In the genomic region with DNA sequence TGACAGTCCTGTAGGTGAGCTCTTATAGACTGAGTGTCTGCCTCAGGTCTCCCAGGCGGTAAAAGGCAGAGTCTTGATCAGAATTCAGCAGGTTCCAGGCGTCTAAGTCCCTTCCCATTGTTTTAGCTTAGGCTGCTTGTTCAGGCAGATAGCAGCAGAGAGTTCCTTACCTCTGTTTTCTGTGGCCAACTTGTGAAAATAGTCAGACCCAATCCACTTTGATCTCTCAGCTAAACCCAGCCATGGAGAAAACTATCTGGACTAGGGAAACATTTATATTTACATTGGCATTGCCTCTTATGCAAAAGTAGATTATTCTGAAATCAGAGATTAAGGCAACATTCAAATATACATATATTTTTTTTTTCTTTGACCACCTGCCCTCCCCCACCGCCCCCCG, we compare ENCODE assay signal across 28 cellular contexts. TPM values are rescaled to one million over a fixed set of nuclear protein-coding genes. Genes with fewer than 3 reads are reported as not detected.
DNase-seq lines count a peak whose midpoint lies in the region; ATAC-seq, FAIRE-seq and TF ChIP-seq lines count a peak whose summit lies in the region.
"Had no signal": no experiment of that assay in that cellular context is flagged by ENCODE, and none has a peak within 500 bp of the region (broad histone marks: within the 10 kb centered on the region; RNA-seq: fewer than 3 reads in every experiment).

No MANE protein-coding gene starts in this region.

- H3K36me3 ChIP-seq in H7 (replicated peaks; ENCODE audit: control insufficient read depth, insufficient read depth, low read length) (no peaks in the 10 kb centered on the region), pancreas (no peaks in the 10 kb centered on the region)
- H3K36me3 ChIP-seq: SJSA1 had no signal

- WGBS in pancreas, 2 donors: 41 to 42% methylated on average over 4 of the region's 4 CpGs

- DNase-seq in ELF-1 (ENCODE audit: low read depth, low spot score): peak; percentile 17
- peak; percentile 29 for DNase-seq in H7
- peak; percentile 17 for DNase-seq in left kidney (ENCODE audit: low read depth, low spot score)
- DNase-seq in pancreas: no peak
- DNase-seq in frontal cortex (ENCODE audit: low spot score in 2 of 2): no peak
- DNase-seq in activated CD4-positive, alpha-beta memory T cell treated with anti-CD3 and anti-CD28 coated beads for 36 hours: no peak
- DNase-seq: C1 segment of cervical spinal cord; Caco-2; CD4-positive, alpha-beta memory T cell; DMS 273 treated with DMSO at 0.1 percent for 48 hours; DMS79 treated with DMSO at 0.1 percent for 48 hours; H9; KBM-7; MV-4-11; NCI-H1105; NCI-H1436 treated with DMSO at 0.1 percent for 48 hours; NCI-H187 treated with DMSO at 0.1 percent for 48 hours; NCI-H2171 treated with DMSO at 0.1 percent for 48 hours; NCI-H345; NCI-H510A treated with DMSO at 0.1 percent for 48 hours; NCI-H748 treated with DMSO at 0.1 percent for 48 hours; NK-92 treated with Interleukin-12 subunit alpha and Interleukin-12 subunit beta, amount 100 ng/mL, for 24 hours; PC-3 had no signal

- POLR2A ChIA-PET in activated CD4-positive, alpha-beta memory T cell treated with anti-CD3 and anti-CD28 coated beads for 36 hours (lab: Charles Lee): interaction anchor here (0.5 kb wide), 1 partner anchor 13 kb away, joined by 3 read pairs; no protein-coding TSS in a partner anchor

- H3K9me3 Mint-ChIP-seq in activated CD4-positive, alpha-beta memory T cell treated with anti-CD3 and anti-CD28 coated beads for 36 hours: no peaks in the 10 kb centered on the region
- H3K9me3 Mint-ChIP-seq: CD4-positive, alpha-beta memory T cell; H9 had no signal

- H3K27ac ChIP-seq in pancreas: peak overlapping the region in 1 of 4 donors; percentile 41
- H3K27ac ChIP-seq: A549, SJSA1 had no signal

- ATAC-seq in pancreas: peak; percentile 12 to 88 (median 66)
- ATAC-seq in GM18870 (IDR thresholded peaks at IDR 0.05; ENCODE audit: unreplicated experiment): no peak
- ATAC-seq: A549, PC-3, Right ventricle myocardium inferior had no signal

- no peaks in the 10 kb centered on the region for H3K4me1 Mint-ChIP-seq in activated CD4-positive, alpha-beta memory T cell treated with anti-CD3 and anti-CD28 coated beads for 36 hours (ENCODE audit: low read depth)

- H3K4me3 ChIP-seq in H7 (ENCODE audit: insufficient read depth, low read depth, low read length) (no peak overlapping the region), pancreas (no peak overlapping the region)
- H3K4me3 ChIP-seq: A549, SJSA1 had no signal

- no peaks in the 10 kb centered on the region for H3K27me3 ChIP-seq in H7 (ENCODE audit: control insufficient read depth, insufficient read depth, low read length)
- no peaks in the 10 kb centered on the region for H3K27me3 ChIP-seq in pancreas
- H3K27me3 ChIP-seq: SJSA1 had no signal

- CTCF ChIA-PET in activated CD4-positive, alpha-beta memory T cell treated with anti-CD3 and anti-CD28 coated beads for 36 hours (lab: Charles Lee): interaction anchor here (0.6 to 4.1 kb wide), 4 partner anchors 33 to 157 kb away, joined by 3 to 39 read pairs (median 3); no protein-coding TSS in a partner anchor

- no peak overlapping the region for H3K27ac Mint-ChIP-seq in activated CD4-positive, alpha-beta memory T cell treated with anti-CD3 and anti-CD28 coated beads for 36 hours
- H3K27ac Mint-ChIP-seq: CD4-positive, alpha-beta memory T cell; H9 had no signal

- H3K4me3 Mint-ChIP-seq in activated CD4-positive, alpha-beta memory T cell treated with anti-CD3 and anti-CD28 coated beads for 36 hours: no peak overlapping the region
- H3K4me3 Mint-ChIP-seq: CD4-positive, alpha-beta memory T cell; H9 had no signal

- no peaks in the 10 kb centered on the region for H3K4me1 ChIP-seq in pancreas
- H3K4me1 ChIP-seq: A549, Caco-2 had no signal

- no peaks in the 10 kb centered on the region for H3K9me3 ChIP-seq in pancreas
- H3K9me3 ChIP-seq: A549, Caco-2, SJSA1 had no signal

- H3K36me3 Mint-ChIP-seq in activated CD4-positive, alpha-beta memory T cell treated with anti-CD3 and anti-CD28 coated beads for 36 hours: no peaks in the 10 kb centered on the region
- H3K36me3 Mint-ChIP-seq: CD4-positive, alpha-beta memory T cell had no signal

- H3K27me3 Mint-ChIP-seq in activated CD4-positive, alpha-beta memory T cell treated with anti-CD3 and anti-CD28 coated beads for 36 hours: no peaks in the 10 kb centered on the region
- H3K27me3 Mint-ChIP-seq: CD4-positive, alpha-beta memory T cell had no signal

- FAIRE-seq in pancreas (lab: Jason Lieb, UNC) (no peak), frontal cortex (lab: Jason Lieb, UNC) (no peak)
- FAIRE-seq: A549, GM12892 had no signal

- intact Hi-C loops in pancreas (cut with DNase I): loop anchor here in 2 of 3 donors (10.0 kb wide), 2 partner anchors 49 to 159 kb away; no protein-coding TSS in a partner anchor
- intact Hi-C loops in activated CD4-positive, alpha-beta memory T cell treated with anti-CD3 and anti-CD28 coated beads for 36 hours (cut with micrococcal nuclease): no loop called here

- no peak for TF ChIP-seq CTCF in pancreas (IDR thresholded peaks at IDR 0.05)

RNA-seq across cellular contexts. Expression of gene CCDC62, which starts 21.4 kb away (rescaled TPM):
- total RNA-seq in H7 (2014; rRNA removed; shearing (Covaris generic)): 0.62 and 0.63 TPM in 2 replicates
- total RNA-seq in pancreas (under 1 TPM; 0.16 to 0.32 (median 0.21) TPM), frontal cortex (12.2 TPM)
- polyA plus RNA-seq in pancreas: under 1 TPM; 0.19 to 0.31 TPM
- total RNA-seq in activated CD4-positive, alpha-beta memory T cell treated with anti-CD3 and anti-CD28 coated beads for 36 hours: under 1 TPM; 0.48 TPM

RNA-seq across cellular contexts. Expression of gene HIP1R, which starts 39.5 kb away (rescaled TPM):
- total RNA-seq in H7 (2014; rRNA removed; shearing (Covaris generic)): 33.6 and 35.6 TPM in 2 replicates
- 10 to 100 TPM; 41.0 to 96.3 (median 47.9) TPM for total RNA-seq in pancreas
- 100 to 1,000 TPM; 158 to 206 TPM for polyA plus RNA-seq in pancreas
- total RNA-seq in frontal cortex: 88.0 TPM
- total RNA-seq in activated CD4-positive, alpha-beta memory T cell treated with anti-CD3 and anti-CD28 coated beads for 36 hours: 10 to 100 TPM; 19.3 to 22.2 TPM

RNA-seq across cellular contexts. Expression of gene DENR, which starts 43.2 kb away (rescaled TPM):
- 55.0 and 61.7 TPM in 2 replicates for total RNA-seq in H7 (2014; rRNA removed; shearing (Covaris generic))
- total RNA-seq in pancreas: 10 to 100 TPM; 12.2 to 20.9 (median 16.0) TPM
- polyA plus RNA-seq in pancreas: 10 to 100 TPM; 13.5 to 20.4 TPM
- 48.9 TPM for total RNA-seq in frontal cortex
- 10 to 100 TPM; 56.9 to 58.2 TPM for total RNA-seq in activated CD4-positive, alpha-beta memory T cell treated with anti-CD3 and anti-CD28 coated beads for 36 hours

Comparison
In these comparisons a context has a peak if more than half of its experiments do, and no peak if none do; other contexts are left out.
1. DNase-seq: peak in ELF-1 (single experiment), H7 (single experiment) and left kidney (single experiment); none in pancreas (0 of 6), frontal cortex (0 of 2) and activated CD4-positive, alpha-beta memory T cell treated with anti-CD3 and anti-CD28 coated beads for 36 hours (single experiment).